ENCODE assay signal across 16 cellular contexts in genomic region chr11:121488145-121488544, GRCh38. TPM values are rescaled to one million over a fixed set of nuclear protein-coding genes. Genes with fewer than 3 reads are reported as not detected.
DNase-seq lines count a peak whose midpoint lies in the region; ATAC-seq, FAIRE-seq and TF ChIP-seq lines count a peak whose summit lies in the region.
"Had no signal": no experiment of that assay in that cellular context is flagged by ENCODE, and none has a peak within 500 bp of the region (broad histone marks: within the 10 kb centered on the region; RNA-seq: fewer than 3 reads in every experiment).

No MANE protein-coding gene starts in this region.

- H4K20me1 ChIP-seq in PC-9 (ENCODE audit: insufficient read depth) = no peaks in the 10 kb centered on the region
- no peaks in the 10 kb centered on the region for H4K20me1 ChIP-seq in H1 (replicated peaks in 1 of 2; ENCODE audit: control insufficient read depth in 1 of 2, insufficient read depth in 2 of 2, low read length in 2 of 2)
- no peaks in the 10 kb centered on the region for H4K20me1 ChIP-seq in MM.1S (ENCODE audit: insufficient read depth, low read length)

- H3K79me2 ChIP-seq in PC-9 (ENCODE audit: low read depth) (no peaks in the 10 kb centered on the region), H1 (ENCODE audit: control insufficient read depth in 1 of 2, insufficient read depth in 2 of 2, low read length in 2 of 2) (peaks cover 0 to 18% of the 10 kb centered on the region in 2 experiments; a peak in 2 of 4 replicates), trophoblast cell (ENCODE audit: control insufficient read depth, insufficient read depth, low read length, poor library complexity) (no peaks in the 10 kb centered on the region), MM.1S (ENCODE audit: low read length) (no peaks in the 10 kb centered on the region)

- no peak overlapping the region for H3K4me3 Mint-ChIP-seq in CD4-positive, alpha-beta memory T cell
- H3K4me3 Mint-ChIP-seq: activated CD8-positive, alpha-beta memory T cell treated with anti-CD3 and anti-CD28 coated beads, Interleukin-2, amount 10 ng/mL, durations not matched to agents 7 days and 5 days had no signal

- ATAC-seq in GM21528 (IDR thresholded peaks at IDR 0.05; ENCODE audit: low FRiP score, unreplicated experiment) = no peak
- no peak for ATAC-seq in GM19452 (IDR thresholded peaks at IDR 0.05; ENCODE audit: unreplicated experiment)
- no peak for ATAC-seq in HG02885 (IDR thresholded peaks at IDR 0.05; ENCODE audit: poor library complexity, unreplicated experiment)
- ATAC-seq: activated CD8-positive, alpha-beta memory T cell treated with anti-CD3 and anti-CD28 coated beads, Interleukin-2, amount 10 ng/mL, durations not matched to agents 7 days and 5 days had no signal

- H3K9me3 ChIP-seq in CD4-positive, alpha-beta memory T cell (ENCODE audit: control insufficient read depth in 1 of 2, low read length in 2 of 2) = no peaks in the 10 kb centered on the region
- no peaks in the 10 kb centered on the region for H3K9me3 ChIP-seq in PC-9 (ENCODE audit: insufficient read depth, low read depth)
- no peaks in the 10 kb centered on the region for H3K9me3 ChIP-seq in H1 (ENCODE audit: insufficient read depth in 2 of 2, low read depth in 1 of 2, low read length in 1 of 2)
- no peaks in the 10 kb centered on the region for H3K9me3 ChIP-seq in trophoblast cell (ENCODE audit: insufficient read depth, low read depth, low read length)
- H3K9me3 ChIP-seq in MM.1S (replicated peaks; ENCODE audit: insufficient read depth, low read length) = no peaks in the 10 kb centered on the region
- H3K9me3 ChIP-seq: colonic mucosa, transverse colon had no signal

- H3K27ac ChIP-seq in CD4-positive, alpha-beta memory T cell (ENCODE audit: low read depth, low read length) = no peak overlapping the region
- H3K27ac ChIP-seq in PC-9 = peak overlapping the region; percentile 56
- H3K27ac ChIP-seq in H1 (ENCODE audit: low read depth, low read length) = 0 out of 2 replicates have a peak overlapping the region, but pooled peaks have one; percentile 4
- no peak overlapping the region for H3K27ac ChIP-seq in trophoblast cell (ENCODE audit: low read depth, low read length)
- no peak overlapping the region for H3K27ac ChIP-seq in MM.1S (ENCODE audit: low read length)
- H3K27ac ChIP-seq: colonic mucosa, transverse colon had no signal

- H2BK12ac ChIP-seq in H1 (ENCODE audit: low read depth, low read length) (no peak overlapping the region), trophoblast cell (ENCODE audit: low read length) (no peak overlapping the region)

- no peaks in the 10 kb centered on the region for H3K9me3 Mint-ChIP-seq in CD4-positive, alpha-beta memory T cell

- no peak overlapping the region for H2BK5ac ChIP-seq in H1 (ENCODE audit: low read depth, low read length)
- no peak overlapping the region for H2BK5ac ChIP-seq in trophoblast cell (ENCODE audit: low read depth, low read length, poor library complexity)

- H2BK120ac ChIP-seq in H1 (replicated peaks; ENCODE audit: low read depth, low read length) (no peak overlapping the region), trophoblast cell (ENCODE audit: insufficient read depth, low read length, poor library complexity) (peak overlapping the region; percentile 49)

- TF ChIP-seq RAD21 in H1 (IDR thresholded peaks at IDR 0.05 in 1 of 2, conservative IDR thresholded peaks at IDR 0.05 in 1 of 2; ENCODE audit: low read depth in 2 of 2, low read length in 2 of 2) = no peak

- no peaks in the 10 kb centered on the region for H3K23me2 ChIP-seq in H1 (ENCODE audit: low read depth, low read length)

- H3K14ac ChIP-seq in H1 (ENCODE audit: insufficient read length) = no peak overlapping the region
- H3K14ac ChIP-seq in trophoblast cell (ENCODE audit: low read length) = no peak overlapping the region

- no peak overlapping the region for H3K56ac ChIP-seq in H1 (replicated peaks; ENCODE audit: insufficient read length, low read depth, low read length)

- H4K12ac ChIP-seq in trophoblast cell (ENCODE audit: low read depth, low read length) = no peak overlapping the region

- H3K18ac ChIP-seq in H1 (ENCODE audit: extremely low read depth, low read length) = no peak overlapping the region
- H3K18ac ChIP-seq in trophoblast cell (ENCODE audit: low read length) = no peak overlapping the region

- H4K91ac ChIP-seq in H1 (replicated peaks; ENCODE audit: insufficient read length, low read length) = no peak overlapping the region
- no peak overlapping the region for H4K91ac ChIP-seq in trophoblast cell (ENCODE audit: low read depth, low read length)

- H3F3A ChIP-seq in PC-9 (ENCODE audit: insufficient read depth, low read depth) (peaks cover 6% of the 10 kb centered on the region), MM.1S (ENCODE audit: insufficient read depth, low read length) (no peaks in the 10 kb centered on the region)

- TF ChIP-seq CTCF in PC-9 (conservative IDR thresholded peaks at IDR 0.05) (no peak), H1 (IDR thresholded peaks at IDR 0.05; ENCODE audit: control extremely low read depth in 1 of 3, insufficient read depth in 1 of 3, low read depth in 1 of 3, low read length in 3 of 3) (no peak), MM.1S (IDR thresholded peaks at IDR 0.05; ENCODE audit: low read length) (no peak)

- peaks cover 69 to 81% of the 10 kb centered on the region in 2 donors for H3K36me3 Mint-ChIP-seq in CD4-positive, alpha-beta memory T cell

- POLR2A ChIA-PET in CD4-positive, alpha-beta memory T cell (lab: Charles Lee; ENCODE audit: partially characterized antibody) = interaction anchor here (0.9 to 1.9 kb wide), 5 partner anchors 20 to 39 kb away, joined by 3 to 5 read pairs (median 4); partner anchors contain the start of gene SORL1-AS1
- POLR2A ChIA-PET in PC-9 (lab: Charles Lee; ENCODE audit: unreplicated experiment) (no interaction called here), H1 (lab: Charles Lee; ENCODE audit: partially characterized antibody) (no interaction called here)

- peak overlapping the region in 6 of 7 donors; percentile 37 to 78 (median 62) for H3K27ac Mint-ChIP-seq in CD4-positive, alpha-beta memory T cell
- H3K27ac Mint-ChIP-seq: activated CD8-positive, alpha-beta memory T cell treated with anti-CD3 and anti-CD28 coated beads, Interleukin-2, amount 10 ng/mL, durations not matched to agents 7 days and 5 days had no signal

- intact Hi-C loops in CD4-positive, alpha-beta memory T cell (cut with micrococcal nuclease) = no loop called here
- intact Hi-C loops in PC-9 (cut with micrococcal nuclease; ENCODE audit: unreplicated experiment) = no loop called here

- BruUV-seq in PC-9 (replicated peaks; lab: Mats Ljungman, UMichigan) = no TSS peak

- H3K79me1 ChIP-seq in H1 (ENCODE audit: low read depth, low read length) = peaks cover 8% of the 10 kb centered on the region
- no peaks in the 10 kb centered on the region for H3K79me1 ChIP-seq in trophoblast cell (ENCODE audit: low read length)

- no peak for TF ChIP-seq POLR2A in H1 (IDR thresholded peaks at IDR 0.05; ENCODE audit: control extremely low read depth in 1 of 2, low read depth in 2 of 2, low read length in 2 of 2)

- no peak for DNase-seq in CD4-positive, alpha-beta memory T cell
- DNase-seq in PC-9 (no peak), H1 (ENCODE audit: low read depth in 1 of 2, low spot score in 2 of 2) (no peak), trophoblast cell (no peak), MM.1S (no peak)
- DNase-seq: activated CD4-positive, CD25-positive, alpha-beta regulatory T cell; activated CD8-positive, alpha-beta memory T cell treated with anti-CD3 and anti-CD28 coated beads, Interleukin-2, amount 10 ng/mL, durations not matched to agents 7 days and 5 days; activated effector memory CD4-positive, alpha-beta T cell treated with Interleukin-2 at 50 U/mL for 16 hours; colonic mucosa; IMR-90; right cardiac atrium; transverse colon had no signal

- H2AFZ ChIP-seq in PC-9 = no peak overlapping the region
- H2AFZ ChIP-seq in H1 (ENCODE audit: low read length) = no peak overlapping the region
- H2AFZ ChIP-seq in trophoblast cell (ENCODE audit: insufficient read depth, low read length, poor library complexity) = no peak overlapping the region
- H2AFZ ChIP-seq in MM.1S (ENCODE audit: low read length) = no peak overlapping the region

- TF ChIP-seq EP300 in H1 (IDR thresholded peaks at IDR 0.05; ENCODE audit: borderline replicate concordance in 1 of 2, low read depth in 2 of 2, low read length in 2 of 2) = no peak

- no peak overlapping the region for H3K4me3 ChIP-seq in CD4-positive, alpha-beta memory T cell (ENCODE audit: low read length in 2 of 2)
- H3K4me3 ChIP-seq in PC-9 (no peak overlapping the region), H1 (ENCODE audit: extremely low read depth in 1 of 4, insufficient read depth in 2 of 4, low read depth in 3 of 4, low read length in 4 of 4) (no peak overlapping the region), trophoblast cell (ENCODE audit: low read depth, low read length) (no peak overlapping the region), MM.1S (ENCODE audit: low read length) (no peak overlapping the region)
- H3K4me3 ChIP-seq: colonic mucosa, transverse colon had no signal

- H3K36me3 ChIP-seq in CD4-positive, alpha-beta memory T cell (ENCODE audit: insufficient read depth, low read length) = peaks cover 59% of the 10 kb centered on the region
- H3K36me3 ChIP-seq in PC-9 (ENCODE audit: low read depth) = no peaks in the 10 kb centered on the region
- peaks cover 2 to 31% (median 21%) of the 10 kb centered on the region in 4 experiments; a peak in 7 of 8 replicates for H3K36me3 ChIP-seq in H1 (ENCODE audit: control insufficient read depth in 2 of 4, insufficient read depth in 4 of 4, low read length in 3 of 4)
- H3K36me3 ChIP-seq in trophoblast cell (ENCODE audit: control insufficient read depth in 1 of 2, insufficient read depth in 2 of 2, low read length in 2 of 2) = peaks cover 0 to 3% of the 10 kb centered on the region in 2 experiments
- H3K36me3 ChIP-seq in MM.1S (replicated peaks; ENCODE audit: insufficient read depth, low read length) = no peaks in the 10 kb centered on the region
- H3K36me3 ChIP-seq: colonic mucosa had no signal

- H2BK20ac ChIP-seq in H1 (ENCODE audit: low read length) = no peak overlapping the region

- no peak overlapping the region for H2BK15ac ChIP-seq in H1 (ENCODE audit: low read length)

- H4K8ac ChIP-seq in H1 (ENCODE audit: extremely low read depth, insufficient read depth, low read length) (no peak overlapping the region; the same call in 1 of the 2 replicates), trophoblast cell (ENCODE audit: low read depth, low read length) (no peak overlapping the region)

- H3K27me3 Mint-ChIP-seq in CD4-positive, alpha-beta memory T cell = no peaks in the 10 kb centered on the region
- H3K27me3 Mint-ChIP-seq: activated CD8-positive, alpha-beta memory T cell treated with anti-CD3 and anti-CD28 coated beads, Interleukin-2, amount 10 ng/mL, durations not matched to agents 7 days and 5 days had no signal

- no peak for FAIRE-seq in H1 (lab: Jason Lieb, UNC)
- FAIRE-seq: keratinocyte had no signal

- no peak overlapping the region for H3K9ac ChIP-seq in H1 (replicated peaks in 1 of 4; ENCODE audit: extremely low read depth in 1 of 4, low read depth in 3 of 4, low read length in 3 of 4)
- H3K9ac ChIP-seq in trophoblast cell (ENCODE audit: low read length) = no peak overlapping the region
- H3K9ac ChIP-seq in MM.1S (ENCODE audit: low read length) = no peak overlapping the region

- H3K4ac ChIP-seq in H1 (replicated peaks; ENCODE audit: insufficient read length, low read depth, low read length) (no peak overlapping the region), trophoblast cell (ENCODE audit: low read depth, low read length) (no peak overlapping the region)

- CTCF ChIA-PET in CD4-positive, alpha-beta memory T cell (lab: Charles Lee; ENCODE audit: partially characterized antibody) = interaction anchor here (1.7 kb wide), 1 partner anchor 37 kb away, joined by 4 read pairs; no protein-coding TSS in a partner anchor
- CTCF ChIA-PET in PC-9 (lab: Charles Lee) = no interaction called here
- CTCF ChIA-PET in H1 (lab: Charles Lee; ENCODE audit: partially characterized antibody) = interaction anchor here (1.2 kb wide), 1 partner anchor 13 kb away, joined by 5 read pairs; no protein-coding TSS in a partner anchor

- H3K9me2 ChIP-seq in PC-9 (ENCODE audit: insufficient read depth) = no peaks in the 10 kb centered on the region
- H3K9me2 ChIP-seq in MM.1S (replicated peaks; ENCODE audit: insufficient read depth, low read length) = no peaks in the 10 kb centered on the region

- H3K4me1 Mint-ChIP-seq in CD4-positive, alpha-beta memory T cell = peaks cover 52 to 81% (median 64%) of the 10 kb centered on the region in 4 donors

- H2AK5ac ChIP-seq in H1 (ENCODE audit: low read depth, low read length) (no peak overlapping the region), trophoblast cell (ENCODE audit: low read length) (no peak overlapping the region)

- H3K4me2 ChIP-seq in PC-9 = peak overlapping the region; percentile 45
- H3K4me2 ChIP-seq in H1 (ENCODE audit: insufficient read depth in 1 of 2, low read depth in 2 of 2, low read length in 2 of 2) = no peak overlapping the region
- H3K4me2 ChIP-seq in trophoblast cell (ENCODE audit: low read length) = no peak overlapping the region
- H3K4me2 ChIP-seq in MM.1S (ENCODE audit: low read depth, low read length) = no peak overlapping the region

- H3K23ac ChIP-seq in H1 (ENCODE audit: insufficient read length) = no peak overlapping the region
- H3K23ac ChIP-seq in trophoblast cell (ENCODE audit: low read length) = no peak overlapping the region

- H3K27me3 ChIP-seq in CD4-positive, alpha-beta memory T cell (ENCODE audit: insufficient read depth, low read length) = no peaks in the 10 kb centered on the region
- no peaks in the 10 kb centered on the region for H3K27me3 ChIP-seq in PC-9 (ENCODE audit: insufficient read depth, low read depth)
- no peaks in the 10 kb centered on the region for H3K27me3 ChIP-seq in H1 (replicated peaks in 1 of 4; ENCODE audit: control insufficient read depth in 3 of 4, extremely low read depth in 1 of 4, insufficient read depth in 3 of 4, low read length in 3 of 4)
- H3K27me3 ChIP-seq in trophoblast cell (ENCODE audit: insufficient read depth, low read length) = no peaks in the 10 kb centered on the region
- no peaks in the 10 kb centered on the region for H3K27me3 ChIP-seq in MM.1S (replicated peaks; ENCODE audit: insufficient read depth, low read length)
- H3K27me3 ChIP-seq: colonic mucosa, transverse colon had no signal

- 86% methylated on average over 2 of the region's 2 CpGs; no CpG with 5 or more reads in 1 of the 2 experiments for WGBS in H1 (ENCODE audit: extremely low coverage in 1 of 2, insufficient coverage in 1 of 2, insufficient read length in 1 of 2, insufficient replicate concordance in 2 of 2, low coverage in 1 of 2, low lambda C conversion rate in 2 of 2, missing lambda C conversion rate in 1 of 2), 2 experiments
- no CpG with 5 or more reads among the region's 2 CpGs for WGBS in trophoblast cell (ENCODE audit: extremely low coverage, insufficient coverage, insufficient read length)

- H4K5ac ChIP-seq in H1 (ENCODE audit: insufficient read length, low read depth, low read length) = no peak overlapping the region

- H3K4me1 ChIP-seq in CD4-positive, alpha-beta memory T cell (ENCODE audit: insufficient read depth, low read length) = peaks cover 24% of the 10 kb centered on the region
- H3K4me1 ChIP-seq in PC-9 (replicated peaks; ENCODE audit: insufficient read depth) (peaks cover 26% of the 10 kb centered on the region), H1 (replicated peaks in 1 of 4; ENCODE audit: control insufficient read depth in 3 of 4, insufficient read depth in 4 of 4, low read length in 3 of 4) (0 out of 7 replicates have a peak, but pooled peaks cover 0 to under 1% (median 0%) of the 10 kb centered on the region in 4 experiments), trophoblast cell (ENCODE audit: control insufficient read depth in 1 of 2, insufficient read depth in 2 of 2, low read length in 2 of 2) (peaks cover 0 to 3% of the 10 kb centered on the region in 2 experiments), MM.1S (ENCODE audit: low read length) (peaks cover 4% of the 10 kb centered on the region; the same call in 1 of the 2 replicates)
- H3K4me1 ChIP-seq: colonic mucosa had no signal

RNA-seq across cellular contexts. Expression of gene SORL1, which starts 36.0 kb away (rescaled TPM):
- total RNA-seq in CD4-positive, alpha-beta memory T cell = 100 to 1,000 TPM; 610 to 660 TPM
- 100 to 1,000 TPM; 159 to 283 TPM for polyA plus RNA-seq in CD4-positive, alpha-beta memory T cell
- total RNA-seq in PC-9 (2021) = 4.9 and 6.4 TPM in 2 replicates
- total RNA-seq in H1 (2021; fragmentation: NEBNext Ultra II Directional; extraction: Animal tissue kit (Norgen Biotek cat#: 25700)) = 65.5 and 66.6 TPM in 2 replicates
- 38.1 and 90.3 TPM in 2 replicates for polyA plus RNA-seq in H1 (2011; rRNA removed)
- 40.1 TPM for polyA plus RNA-seq in H1 (2011; cell fraction: cytosol; rRNA removed)
- 217 TPM for polyA plus RNA-seq in H1 (2011; cell fraction: nucleus; rRNA removed)
- polyA plus RNA-seq in H1 (2012, experiment 1 of 2) = 27.0 to 38.1 TPM (median 34.7 TPM) in 4 replicates
- 2.3 TPM for polyA plus RNA-seq in H1 (2012, experiment 2 of 2)
- 45.2 TPM for polyA plus RNA-seq in H1 (2013, experiment 1 of 2)
- 33.1 TPM for polyA plus RNA-seq in H1 (2013, experiment 2 of 2)
- polyA minus RNA-seq in H1 (2011; rRNA and poly(A)+ RNA removed) = 340 and 508 TPM in 2 replicates
- 105 TPM for polyA minus RNA-seq in H1 (2011; cell fraction: cytosol; rRNA and poly(A)+ RNA removed)
- 189 TPM for polyA minus RNA-seq in H1 (2011; cell fraction: nucleus; rRNA and poly(A)+ RNA removed)
- 4.6 and 5.1 TPM in 2 replicates for polyA plus RNA-seq in trophoblast cell (2013)

Comparison
In these comparisons a context has a peak if more than half of its experiments do, and no peak if none do; other contexts are left out.
1. H3K27ac ChIP-seq: peak in PC-9 (single experiment) and H1 (single experiment); none in CD4-positive, alpha-beta memory T cell (single experiment), trophoblast cell (single experiment) and MM.1S (single experiment).